In the genomic region with DNA sequence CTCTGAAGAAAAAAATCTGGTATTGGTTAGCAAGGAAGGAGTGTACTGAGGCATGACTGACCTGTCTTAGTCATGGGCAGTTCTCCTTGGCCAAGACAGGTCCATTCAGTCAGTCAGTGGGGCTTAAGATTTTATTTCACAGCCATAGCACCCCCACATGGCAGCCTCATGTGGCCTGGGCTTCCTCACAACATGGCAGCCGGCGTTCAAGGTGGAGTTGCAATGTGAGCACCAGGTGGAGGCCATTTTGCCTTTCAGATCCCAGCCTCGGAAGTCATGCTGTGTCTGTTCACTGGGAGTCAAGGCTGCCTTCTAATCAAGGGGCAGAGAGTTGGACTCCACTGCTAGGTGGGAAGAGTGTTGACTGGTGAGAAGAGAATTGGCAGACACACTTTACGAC, we compare ENCODE assay signal across 1 cellular context.
A peak's percentile ranks its signal among the peaks of the same experiment; 100 is the strongest.
TF ChIP-seq lines count a peak whose summit lies in the region.

No MANE protein-coding gene starts in this region.

TF ChIP-seq in H1, 55 proteins besides CTCF, POLR2A, EP300 and RAD21:
- TF ChIP-seq YY1 (IDR thresholded peaks at IDR 0.05; ENCODE audit: low read depth, low read length) (peak; percentile 82), BRCA1 (IDR thresholded peaks at IDR 0.05; ENCODE audit: low read depth, low read length) (no peak)
TF ChIP-seq in H1: peak in this region for 1.
